In the genomic region with DNA sequence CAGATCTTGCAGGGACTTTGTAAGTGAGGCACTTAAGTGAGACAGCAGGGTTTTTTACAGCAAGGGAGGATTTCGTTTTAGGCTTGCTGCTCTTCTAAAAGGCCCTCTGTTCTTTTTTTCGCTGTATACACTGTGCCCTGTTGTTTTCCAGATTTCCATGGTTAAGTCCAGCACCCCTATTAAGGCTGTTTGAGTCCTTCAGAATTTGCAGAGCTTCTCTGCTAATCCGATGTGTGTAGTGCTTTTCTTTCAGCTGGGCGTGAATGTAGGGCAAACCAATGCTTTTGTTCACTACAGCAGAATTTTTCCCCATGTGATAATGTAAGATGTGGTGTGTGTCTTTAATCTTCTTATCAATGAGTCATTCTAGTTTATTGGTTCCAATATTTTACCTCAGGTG, we compare ENCODE assay signal across 29 cellular contexts.
"Had no signal": no experiment of that assay in that cellular context is flagged by ENCODE, and none has a peak within 500 bp of the region (broad histone marks: within the 10 kb centered on the region; RNA-seq: fewer than 3 reads in every experiment).

No MANE protein-coding gene starts in this region.

- H3K4me1 ChIP-seq: colonic mucosa, left lung, right atrium auricular region, suprapubic skin, transverse colon, upper lobe of right lung, uterus had no signal

- H3K27me3 ChIP-seq: colonic mucosa, foreskin keratinocyte, heart right ventricle, left lung, right atrium auricular region, suprapubic skin, transverse colon, upper lobe of right lung, uterus had no signal

- H3K9me3 ChIP-seq: colonic mucosa, esophagus muscularis mucosa, heart right ventricle, left lung, mucosa of descending colon, right atrium auricular region, suprapubic skin, transverse colon, upper lobe of right lung, uterus had no signal

- H3K36me3 ChIP-seq: colonic mucosa, esophagus muscularis mucosa, heart right ventricle, left lung, right atrium auricular region, suprapubic skin, transverse colon, upper lobe of right lung, uterus had no signal

- H3K4me3 ChIP-seq: colonic mucosa, esophagus muscularis mucosa, heart right ventricle, left lung, mucosa of descending colon, right atrium auricular region, smooth muscle cell, suprapubic skin, transverse colon, upper lobe of right lung, uterus had no signal

- DNase-seq: colonic mucosa; effector CD8-positive, alpha-beta T cell; endodermal cell; foreskin keratinocyte; glutamatergic neuron; heart right ventricle; hippocampal formation; left cardiac atrium; left lung; mesenchymal stem cell; mucosa of descending colon; naive B cell; nucleus accumbens; posterior cingulate gyrus; stimulated activated CD4-positive, alpha-beta T cell treated with anti-CD3 and anti-CD28 coated beads, Interleukin-12 subunit alpha, Interleukin-12 subunit beta, amount 100 ng/mL, for 4 hours; stimulated activated CD4-positive, alpha-beta T cell treated with anti-CD3 and anti-CD28 coated beads, Interleukin-1b, Interleukin-23, amount 100 ng/mL, for 48 hours; stimulated activated CD4-positive, alpha-beta T cell treated with anti-CD3 and anti-CD28 coated beads, Interleukin-4, amount 100 ng/mL, for 1 hour; stimulated activated CD8-positive, alpha-beta memory T cell treated with anti-CD3 and anti-CD28 coated beads, Interleukin-4, amount 100 ng/mL, for 48 hours; stimulated activated naive CD4-positive, alpha-beta T cell; stimulated activated naive CD8-positive, alpha-beta T cell treated with anti-CD3 and anti-CD28 coated beads, Interleukin-15, amount 100 ng/mL, for 72 hours; transverse colon; upper lobe of right lung; uterus had no signal

- ATAC-seq: foreskin keratinocyte; heart right ventricle; left cardiac atrium; left lung; mucosa of descending colon; natural killer cell treated with Interleukin-12 subunit alpha and Interleukin-12 subunit beta and Interleukin-15 and Interleukin-18, amount 100 ng/mL, for 72 hours; sciatic nerve; stimulated activated naive CD8-positive, alpha-beta T cell treated with anti-CD3 and anti-CD28 coated beads, Interleukin-15, amount 100 ng/mL, for 72 hours; upper lobe of right lung had no signal

- H3K27ac ChIP-seq: colonic mucosa, esophagus muscularis mucosa, foreskin keratinocyte, heart right ventricle, left lung, right atrium auricular region, suprapubic skin, transverse colon, upper lobe of right lung, uterus had no signal
